Comparison of ENCODE assay signal across 1 cellular context in genomic region chr12:49109631-49110172, GRCh38.
TF ChIP-seq lines count a peak whose summit lies in the region.

No MANE protein-coding gene starts in this region.

TF ChIP-seq in GM23338, 12 proteins besides CTCF, POLR2A, EP300 and RAD21 (continued from another document):
- TF ChIP-seq ZNF462 (CRISPR knock-in tag; IDR thresholded peaks at IDR 0.05) (no peak), EZH2 (IDR thresholded peaks at IDR 0.05; ENCODE audit: low read depth, unreplicated experiment) (no peak), EZH2phosphoT487 (IDR thresholded peaks at IDR 0.05; ENCODE audit: unreplicated experiment) (no peak), NANOG (IDR thresholded peaks at IDR 0.05; ENCODE audit: borderline replicate concordance) (no peak), ZNF331 (CRISPR knock-in tag; IDR thresholded peaks at IDR 0.05; ENCODE audit: low read depth) (no peak), STAT1 (IDR thresholded peaks at IDR 0.05; ENCODE audit: unreplicated experiment) (no peak), ETS1 (IDR thresholded peaks at IDR 0.05) (no peak), CREB1 (CRISPR knock-in tag; IDR thresholded peaks at IDR 0.05; ENCODE audit: low read depth) (no peak), ZNF114 (CRISPR knock-in tag; IDR thresholded peaks at IDR 0.05) (no peak), POLR2AphosphoS5 (IDR thresholded peaks at IDR 0.05; ENCODE audit: low read depth) (no peak)
